Comparison of ENCODE assay signal across 1 cellular context in the genomic region with DNA sequence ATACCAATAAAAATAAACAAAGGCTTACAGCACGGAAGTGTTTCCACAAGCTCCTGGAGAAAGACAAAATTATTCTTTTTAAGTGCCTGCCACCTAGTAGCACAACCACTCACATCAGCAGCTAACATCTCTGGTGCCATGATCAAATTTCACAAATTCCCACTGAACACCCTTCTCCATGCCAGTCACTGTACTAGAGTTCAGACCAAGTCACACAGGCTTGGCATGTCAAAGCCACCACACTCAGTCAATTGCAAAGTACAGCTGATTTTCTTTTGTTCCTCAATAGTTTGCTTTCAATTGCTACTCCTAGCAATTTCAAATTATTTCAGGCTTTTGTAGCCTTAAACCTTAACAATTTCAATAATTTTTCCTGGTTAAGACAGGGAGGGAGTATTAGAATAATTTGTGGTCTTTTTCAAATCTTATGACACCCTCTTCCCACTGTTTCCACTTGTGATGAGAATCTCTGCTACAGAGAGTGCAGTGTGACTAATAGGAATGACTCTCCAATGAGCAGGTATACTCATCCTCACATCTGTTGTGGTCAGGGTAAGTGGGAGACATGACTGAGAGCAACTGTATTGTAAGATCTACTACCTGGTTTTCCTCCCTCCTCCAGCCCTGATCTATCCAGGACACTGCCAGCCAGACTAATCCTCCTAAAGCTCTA.
TF ChIP-seq lines count a peak whose summit lies in the region.

No MANE protein-coding gene starts in this region.

TF ChIP-seq in SK-N-SH treated with all-trans-retinoic acid at 6 μM for 48 hours, 23 proteins besides CTCF, POLR2A, EP300 and RAD21 (continued from another document):
- TF ChIP-seq, protein P1, sequence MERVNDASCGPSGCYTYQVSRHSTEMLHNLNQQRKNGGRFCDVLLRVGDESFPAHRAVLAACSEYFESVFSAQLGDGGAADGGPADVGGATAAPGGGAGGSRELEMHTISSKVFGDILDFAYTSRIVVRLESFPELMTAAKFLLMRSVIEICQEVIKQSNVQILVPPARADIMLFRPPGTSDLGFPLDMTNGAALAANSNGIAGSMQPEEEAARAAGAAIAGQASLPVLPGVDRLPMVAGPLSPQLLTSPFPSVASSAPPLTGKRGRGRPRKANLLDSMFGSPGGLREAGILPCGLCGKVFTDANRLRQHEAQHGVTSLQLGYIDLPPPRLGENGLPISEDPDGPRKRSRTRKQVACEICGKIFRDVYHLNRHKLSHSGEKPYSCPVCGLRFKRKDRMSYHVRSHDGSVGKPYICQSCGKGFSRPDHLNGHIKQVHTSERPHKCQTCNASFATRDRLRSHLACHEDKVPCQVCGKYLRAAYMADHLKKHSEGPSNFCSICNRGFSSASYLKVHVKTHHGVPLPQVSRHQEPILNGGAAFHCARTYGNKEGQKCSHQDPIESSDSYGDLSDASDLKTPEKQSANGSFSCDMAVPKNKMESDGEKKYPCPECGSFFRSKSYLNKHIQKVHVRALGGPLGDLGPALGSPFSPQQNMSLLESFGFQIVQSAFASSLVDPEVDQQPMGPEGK (CRISPR knock-in tag; IDR thresholded peaks at IDR 0.05; ENCODE audit: borderline replicate concordance): no peak
- TF ChIP-seq TCF4 (CRISPR knock-in tag; IDR thresholded peaks at IDR 0.05; ENCODE audit: borderline replicate concordance) (no peak), PPARA (CRISPR knock-in tag; IDR thresholded peaks at IDR 0.05; ENCODE audit: borderline replicate concordance) (no peak), SNAI2 (CRISPR knock-in tag; IDR thresholded peaks at IDR 0.05) (no peak), RARB (CRISPR knock-in tag; IDR thresholded peaks at IDR 0.05) (no peak), ZFP30 (CRISPR knock-in tag; IDR thresholded peaks at IDR 0.05) (no peak), ZFP3 (CRISPR knock-in tag; IDR thresholded peaks at IDR 0.05) (no peak), CSDC2 (CRISPR knock-in tag; IDR thresholded peaks at IDR 0.05) (no peak)
TF ChIP-seq in SK-N-SH treated with all-trans-retinoic acid at 6 μM for 48 hours: peak in this region for 0.
